Comparison of ENCODE assay signal across 9 cellular contexts in genomic region chr14:68694516-68695235, GRCh38.
DNase-seq lines count a peak whose midpoint lies in the region; ATAC-seq and TF ChIP-seq lines count a peak whose summit lies in the region.
"Had no signal": no experiment of that assay in that cellular context is flagged by ENCODE, and none has a peak within 500 bp of the region (broad histone marks: within the 10 kb centered on the region; RNA-seq: fewer than 3 reads in every experiment).

No MANE protein-coding gene starts in this region.

- TF ChIP-seq CTCF in fibroblast of lung (conservative IDR thresholded peaks at IDR 0.05 in 1 of 2, IDR thresholded peaks at IDR 0.05 in 1 of 2; ENCODE audit: low read depth in 1 of 2, low read length in 2 of 2), result no peak

- H3K9me3 Mint-ChIP-seq in stimulated activated effector memory CD8-positive, alpha-beta T cell treated with anti-CD3 and anti-CD28 coated beads, Interleukin-12 subunit alpha, Interleukin-12 subunit beta, amount 100 ng/mL, for 72 hours, result no peaks in the 10 kb centered on the region

- ATAC-seq in stimulated activated effector memory CD8-positive, alpha-beta T cell treated with anti-CD3 and anti-CD28 coated beads, Interleukin-12 subunit alpha, Interleukin-12 subunit beta, amount 100 ng/mL, for 72 hours, result no peak
- ATAC-seq in GM18502 (IDR thresholded peaks at IDR 0.05; ENCODE audit: poor library complexity, unreplicated experiment), result no peak

- no peaks in the 10 kb centered on the region for H3K27me3 ChIP-seq in GM23248 (replicated peaks; ENCODE audit: insufficient read depth)
- H3K27me3 ChIP-seq in SJCRH30, result no peaks in the 10 kb centered on the region
- no peaks in the 10 kb centered on the region for H3K27me3 ChIP-seq in fibroblast of lung (ENCODE audit: control insufficient read depth, insufficient read depth, low read length)

- no peaks in the 10 kb centered on the region for H4K20me1 ChIP-seq in GM23248 (ENCODE audit: insufficient read depth)
- H4K20me1 ChIP-seq in fibroblast of lung (ENCODE audit: control insufficient read depth, extremely low read depth, insufficient read depth, low read length), result no peaks in the 10 kb centered on the region

- peaks cover 11% of the 10 kb centered on the region for H3K36me3 Mint-ChIP-seq in stimulated activated effector memory CD8-positive, alpha-beta T cell treated with anti-CD3 and anti-CD28 coated beads, Interleukin-12 subunit alpha, Interleukin-12 subunit beta, amount 100 ng/mL, for 72 hours

- peaks cover 50% of the 10 kb centered on the region for H3K4me1 Mint-ChIP-seq in stimulated activated effector memory CD8-positive, alpha-beta T cell treated with anti-CD3 and anti-CD28 coated beads, Interleukin-12 subunit alpha, Interleukin-12 subunit beta, amount 100 ng/mL, for 72 hours

- in situ Hi-C loops in GM23248 (cut with MboI), result no loop called here

- H3K4me3 ChIP-seq in GM23248 (no peak overlapping the region), SJCRH30 (no peak overlapping the region), fibroblast of lung (replicated peaks in 1 of 4; ENCODE audit: control extremely low read depth in 1 of 4, insufficient read depth in 1 of 4, low read depth in 3 of 4, low read length in 4 of 4) (no peak overlapping the region)

- H2AFZ ChIP-seq in GM23248 (no peak overlapping the region), fibroblast of lung (ENCODE audit: low read length) (no peak overlapping the region)

- 39 to 43% methylated on average over 7 of the region's 7 CpGs for WGBS in GM23248 (ENCODE audit: low coverage in 1 of 2, low lambda C conversion rate in 2 of 2, missing lambda C conversion rate in 2 of 2), 2 experiments

- peaks cover 43% of the 10 kb centered on the region for H3K4me1 ChIP-seq in GM23248 (ENCODE audit: insufficient read depth)
- H3K4me1 ChIP-seq in SJCRH30, result peaks cover 26% of the 10 kb centered on the region
- H3K4me1 ChIP-seq in fibroblast of lung (ENCODE audit: control insufficient read depth, extremely low read depth, insufficient read depth, low read length), result peaks cover 32% of the 10 kb centered on the region

- DNase-seq in GM23248 (peak; percentile 63), SJCRH30 (peak in 1 of 2 experiments; percentile 39), fibroblast of lung (ENCODE audit: low read depth in 2 of 2) (peak; percentile 73 to 80), NCI-H2029 (lab: John Stamatoyannopoulos, UW) (no peak)
- DNase-seq in stimulated activated effector memory CD8-positive, alpha-beta T cell treated with anti-CD3 and anti-CD28 coated beads, Interleukin-12 subunit alpha, Interleukin-12 subunit beta, amount 100 ng/mL, for 72 hours (ENCODE audit: low spot score in 2 of 2), result no peak
- no peak for DNase-seq in activated CD4-positive, alpha-beta T cell treated with anti-CD3 and anti-CD28 coated beads for 4 hours
- DNase-seq: effector memory CD4-positive, alpha-beta T cell; SHP77 had no signal

- H3K27ac Mint-ChIP-seq in stimulated activated effector memory CD8-positive, alpha-beta T cell treated with anti-CD3 and anti-CD28 coated beads, Interleukin-12 subunit alpha, Interleukin-12 subunit beta, amount 100 ng/mL, for 72 hours, result peak overlapping the region; percentile 89

- peak overlapping the region; percentile 29 for H3K4me2 ChIP-seq in GM23248 (ENCODE audit: unreplicated experiment)
- peak overlapping the region; percentile 37 for H3K4me2 ChIP-seq in fibroblast of lung (ENCODE audit: extremely low read depth, insufficient read depth, low read length)

- H3K9me2 ChIP-seq in GM23248 (ENCODE audit: insufficient read depth), result no peaks in the 10 kb centered on the region

- H3F3A ChIP-seq in GM23248 (ENCODE audit: insufficient read depth), result peaks cover 40% of the 10 kb centered on the region

- H3K9ac ChIP-seq in GM23248, result peak overlapping the region; percentile 68
- no peak overlapping the region for H3K9ac ChIP-seq in fibroblast of lung (ENCODE audit: insufficient read depth, low read length)

- H3K9me3 ChIP-seq in GM23248 (ENCODE audit: low read depth) (no peaks in the 10 kb centered on the region), SJCRH30 (replicated peaks) (peaks cover 8% of the 10 kb centered on the region; the same call in 1 of the 2 replicates), fibroblast of lung (ENCODE audit: control insufficient read depth, insufficient read depth, low read depth, low read length) (no peaks in the 10 kb centered on the region)

- H3K27ac ChIP-seq in GM23248 (peak overlapping the region; percentile 89), SJCRH30 (peak overlapping the region; percentile 59), fibroblast of lung (ENCODE audit: insufficient read depth, low read length) (peak overlapping the region; percentile 79)

- H3K4me3 Mint-ChIP-seq in stimulated activated effector memory CD8-positive, alpha-beta T cell treated with anti-CD3 and anti-CD28 coated beads, Interleukin-12 subunit alpha, Interleukin-12 subunit beta, amount 100 ng/mL, for 72 hours, result peak overlapping the region; percentile 46

- H3K36me3 ChIP-seq in GM23248 (ENCODE audit: low read depth) (no peaks in the 10 kb centered on the region), SJCRH30 (no peaks in the 10 kb centered on the region), fibroblast of lung (ENCODE audit: control insufficient read depth, insufficient read depth, low read length) (no peaks in the 10 kb centered on the region)

- H3K79me2 ChIP-seq in GM23248 (ENCODE audit: insufficient read depth), result no peaks in the 10 kb centered on the region
- no peaks in the 10 kb centered on the region for H3K79me2 ChIP-seq in fibroblast of lung (ENCODE audit: control insufficient read depth, insufficient read depth, low read length)

Comparison
In these comparisons a context has a peak if more than half of its experiments do, and no peak if none do; other contexts are left out.
1. DNase-seq: peak in GM23248 (single experiment) and fibroblast of lung (2 of 2); none in stimulated activated effector memory CD8-positive, alpha-beta T cell treated with anti-CD3 and anti-CD28 coated beads, Interleukin-12 subunit alpha, Interleukin-12 subunit beta, amount 100 ng/mL, for 72 hours (0 of 2), NCI-H2029 (single experiment) and activated CD4-positive, alpha-beta T cell treated with anti-CD3 and anti-CD28 coated beads for 4 hours (0 of 2).
2. Peak in every context shown above with its lines, with median percentiles within 50 percentile points of each other: H3K27ac ChIP-seq.